Comparison of ENCODE assay signal across 20 cellular contexts in genomic region chr20:13822459-13822858, GRCh38. TPM values are rescaled to one million over a fixed set of nuclear protein-coding genes. Genes with fewer than 3 reads are reported as not detected.
A peak's percentile ranks its signal among the peaks of the same experiment; 100 is the strongest.
DNase-seq lines count a peak whose midpoint lies in the region; ATAC-seq and TF ChIP-seq lines count a peak whose summit lies in the region.
"Had no signal": no experiment of that assay in that cellular context is flagged by ENCODE, and none has a peak within 500 bp of the region (broad histone marks: within the 10 kb centered on the region; RNA-seq: fewer than 3 reads in every experiment).

No MANE protein-coding gene starts in this region.

- no peak overlapping the region for H3K4me3 ChIP-seq in BE2C (ENCODE audit: low read depth, low read length)
- no peak overlapping the region for H3K4me3 ChIP-seq in choroid plexus epithelial cell (ENCODE audit: low read depth, low read length)
- H3K4me3 ChIP-seq in gastrocnemius medialis = no peak overlapping the region
- H3K4me3 ChIP-seq: psoas muscle, SJSA1, transverse colon had no signal

- TF ChIP-seq POLR2A in gastrocnemius medialis (IDR thresholded peaks at IDR 0.05) = no peak

- peak; percentile 10 for DNase-seq in AG08395 (ENCODE audit: low spot score)
- DNase-seq in BE2C = no peak
- DNase-seq in NCI-H2227 (lab: John Stamatoyannopoulos, UW; ENCODE audit: unreplicated experiment) = peak; percentile 38
- DNase-seq in choroid plexus epithelial cell (ENCODE audit: low read depth) = no peak
- DNase-seq in gastrocnemius medialis = no peak
- DNase-seq: activated CD4-positive, alpha-beta T cell treated with anti-CD3 and anti-CD28 coated beads, Interleukin-2, amount 10 ng/mL, durations not matched to agents 24 days and 14 days; activated naive CD4-positive, alpha-beta T cell treated with anti-CD3 and anti-CD28 coated beads, Interleukin-2, amount 10 ng/mL, durations not matched to agents 7 days and 5 days; amygdala; CD8-positive, alpha-beta T cell; DMS79; IMR-90; NCI-H2107; NCI-H524; psoas muscle; T-helper 1 cell; transverse colon had no signal

- H3K27ac ChIP-seq in gastrocnemius medialis = no peak overlapping the region
- H3K27ac ChIP-seq: neutrophil, psoas muscle, SJSA1, transverse colon had no signal

- intact Hi-C loops in gastrocnemius medialis (cut with DNase I; ENCODE audit: low total_unique reads) = loop anchor here (10.0 kb wide), 1 partner anchor 92 kb away; no protein-coding TSS in a partner anchor

- H3K27me3 ChIP-seq in BE2C = peaks cover 7% of the 10 kb centered on the region
- H3K27me3 ChIP-seq in gastrocnemius medialis = no peaks in the 10 kb centered on the region
- H3K27me3 ChIP-seq: neutrophil, SJSA1, transverse colon had no signal

- H3K4me1 ChIP-seq in BE2C (no peaks in the 10 kb centered on the region), gastrocnemius medialis (peaks cover 0 to 3% of the 10 kb centered on the region in 2 donors)
- H3K4me1 ChIP-seq: SJSA1 had no signal

- ATAC-seq in gastrocnemius medialis (no peak), HG02970 (IDR thresholded peaks at IDR 0.05; ENCODE audit: low FRiP score, unreplicated experiment) (no peak), HG02571 (IDR thresholded peaks at IDR 0.05; ENCODE audit: unreplicated experiment) (no peak)
- ATAC-seq: CD8-positive, alpha-beta T cell had no signal

- TF ChIP-seq CTCF in BE2C (IDR thresholded peaks at IDR 0.05; ENCODE audit: low read depth, low read length) = peak; percentile 10; the same call in 1 of the 2 replicates
- TF ChIP-seq CTCF in choroid plexus epithelial cell (conservative IDR thresholded peaks at IDR 0.05; ENCODE audit: low read depth, low read length) = peak; percentile 21
- no peak for TF ChIP-seq CTCF in gastrocnemius medialis (IDR thresholded peaks at IDR 0.05 in 4 of 5, conservative IDR thresholded peaks at IDR 0.05 in 1 of 5)

- H3K9me3 ChIP-seq in BE2C (no peaks in the 10 kb centered on the region; the same call in 1 of the 2 replicates), gastrocnemius medialis (no peaks in the 10 kb centered on the region)
- H3K9me3 ChIP-seq: neutrophil, SJSA1, transverse colon had no signal

- in situ Hi-C loops in gastrocnemius medialis (cut with MboI; ENCODE audit: low sequenced_read_pairs in 4 of 4) = loop anchor here (5.0 to 10.0 kb wide), 2 partner anchors 232 to 235 kb away; no protein-coding TSS in a partner anchor

- H3K36me3 ChIP-seq in BE2C (peaks cover 9% of the 10 kb centered on the region), gastrocnemius medialis (peaks cover 0 to 11% of the 10 kb centered on the region in 2 donors)

RNA-seq across cellular contexts. Expression of gene NDUFAF5, which starts 37.6 kb away (rescaled TPM):
- polyA plus RNA-seq in BE2C (2012; ENCODE audit: insufficient read depth, insufficient read length, low read depth) = 49.2 TPM
- total RNA-seq in gastrocnemius medialis = 10 to 100 TPM; 14.5 to 33.6 (median 16.8) TPM

RNA-seq across cellular contexts. Expression of gene ESF1, which starts 37.7 kb away (rescaled TPM):
- 21.4 TPM for polyA plus RNA-seq in BE2C (2012; ENCODE audit: insufficient read depth, insufficient read length, low read depth)
- total RNA-seq in gastrocnemius medialis = 10 to 100 TPM in 3 of 4 donors, 1 to 10 TPM in 1; 8.6 to 12.2 (median 10.8) TPM

Comparison
In these comparisons a context has a peak if more than half of its experiments do, and no peak if none do; other contexts are left out.
1. DNase-seq: peak in AG08395 (single experiment) and NCI-H2227 (single experiment); none in BE2C (single experiment), choroid plexus epithelial cell (single experiment) and gastrocnemius medialis (0 of 2).
2. CTCF ChIP-seq: peak in BE2C (single experiment) and choroid plexus epithelial cell (single experiment); none in gastrocnemius medialis (0 of 5).